ENCODE assay signal across 8 cellular contexts in genomic region chr2:28452534-28453081, GRCh38. TPM values are rescaled to one million over a fixed set of nuclear protein-coding genes. Genes with fewer than 3 reads are reported as not detected.
DNase-seq lines count a peak whose midpoint lies in the region; ATAC-seq and TF ChIP-seq lines count a peak whose summit lies in the region.

No MANE protein-coding gene starts in this region.

- H3K4me3 Mint-ChIP-seq in activated CD4-positive, alpha-beta memory T cell treated with anti-CD3 and anti-CD28 coated beads for 36 hours = no peak overlapping the region

- H3K4me1 Mint-ChIP-seq in activated CD4-positive, alpha-beta memory T cell treated with anti-CD3 and anti-CD28 coated beads for 36 hours (ENCODE audit: low read depth) = peaks cover 45% of the 10 kb centered on the region

- H3K4me1 ChIP-seq in effector memory CD4-positive, alpha-beta T cell (ENCODE audit: control insufficient read depth, insufficient read depth, low read length, poor library complexity, severe bottlenecking) = no peaks in the 10 kb centered on the region

- intact Hi-C loops in activated CD4-positive, alpha-beta memory T cell treated with anti-CD3 and anti-CD28 coated beads for 36 hours (cut with micrococcal nuclease) = loop anchor here (1.0 to 5.0 kb wide), 2 partner anchors 698 to 750 kb away; no protein-coding TSS in a partner anchor

- H3K9me3 Mint-ChIP-seq in activated CD4-positive, alpha-beta memory T cell treated with anti-CD3 and anti-CD28 coated beads for 36 hours = no peaks in the 10 kb centered on the region

- no peak overlapping the region for H3K27ac ChIP-seq in effector memory CD4-positive, alpha-beta T cell (ENCODE audit: insufficient read depth, low read length, poor library complexity, severe bottlenecking)

- H3K27me3 Mint-ChIP-seq in activated CD4-positive, alpha-beta memory T cell treated with anti-CD3 and anti-CD28 coated beads for 36 hours = no peaks in the 10 kb centered on the region

- no peaks in the 10 kb centered on the region for H3K27me3 ChIP-seq in effector memory CD4-positive, alpha-beta T cell (replicated peaks; ENCODE audit: control insufficient read depth, insufficient read depth, low read length, poor library complexity, severe bottlenecking)

- ATAC-seq in HG03460 (IDR thresholded peaks at IDR 0.05; ENCODE audit: unreplicated experiment) = no peak

- POLR2A ChIA-PET in activated CD4-positive, alpha-beta memory T cell treated with anti-CD3 and anti-CD28 coated beads for 36 hours (lab: Charles Lee) = no interaction called here

- H3K9me3 ChIP-seq in effector memory CD4-positive, alpha-beta T cell (ENCODE audit: control insufficient read depth, low read length) = no peaks in the 10 kb centered on the region

- H3K4me3 ChIP-seq in GM12875 (ENCODE audit: low read depth, low read length) = no peak overlapping the region
- H3K4me3 ChIP-seq in effector memory CD4-positive, alpha-beta T cell (ENCODE audit: insufficient read depth, low read depth, low read length, poor library complexity, severe bottlenecking) = no peak overlapping the region

- CTCF ChIA-PET in activated CD4-positive, alpha-beta memory T cell treated with anti-CD3 and anti-CD28 coated beads for 36 hours (lab: Charles Lee) = interaction anchor here (0.7 to 1.9 kb wide), 22 partner anchors 9 to 814 kb away, joined by 3 to 9 read pairs (median 3); no protein-coding TSS in a partner anchor

- H3K36me3 Mint-ChIP-seq in activated CD4-positive, alpha-beta memory T cell treated with anti-CD3 and anti-CD28 coated beads for 36 hours = no peaks in the 10 kb centered on the region

- peak; percentile 98 for TF ChIP-seq CTCF in GM12875 (IDR thresholded peaks at IDR 0.05; ENCODE audit: borderline replicate concordance, insufficient read depth, low read depth, low read length)

- H3K27ac Mint-ChIP-seq in activated CD4-positive, alpha-beta memory T cell treated with anti-CD3 and anti-CD28 coated beads for 36 hours = peak overlapping the region; percentile 59

- no peaks in the 10 kb centered on the region for H3K36me3 ChIP-seq in effector memory CD4-positive, alpha-beta T cell (ENCODE audit: control insufficient read depth, insufficient read depth, low read length)

- peak; percentile 67 for DNase-seq in 8988T
- peak; percentile 72 for DNase-seq in NCI-H2196 (lab: John Stamatoyannopoulos, UW; ENCODE audit: unreplicated experiment)
- peak; percentile 89 for DNase-seq in activated CD4-positive, alpha-beta memory T cell treated with anti-CD3 and anti-CD28 coated beads for 36 hours
- DNase-seq in effector memory CD4-positive, alpha-beta T cell = peak; percentile 47 to 67 (median 59)
- DNase-seq in mesenteric fat pad (ENCODE audit: low spot score) = peak; percentile 91
- peak; percentile 96 for DNase-seq in stimulated activated CD8-positive, alpha-beta memory T cell treated with anti-CD3 and anti-CD28 coated beads, Interleukin-4, amount 100 ng/mL, for 48 hours

RNA-seq across cellular contexts. Expression of gene PLB1, which starts 43.3 kb away (rescaled TPM):
- under 1 TPM; 0.64 to 0.85 TPM for total RNA-seq in activated CD4-positive, alpha-beta memory T cell treated with anti-CD3 and anti-CD28 coated beads for 36 hours
- 6.3 TPM for total RNA-seq in mesenteric fat pad

RNA-seq across cellular contexts. Expression of gene FOSL2, which starts 60.0 kb away (rescaled TPM):
- total RNA-seq in activated CD4-positive, alpha-beta memory T cell treated with anti-CD3 and anti-CD28 coated beads for 36 hours = 100 to 1,000 TPM; 172 to 182 TPM
- 259 TPM for total RNA-seq in mesenteric fat pad
